Comparison of ENCODE assay signal across 8 cellular contexts in genomic region chr2:97113050-97113881, GRCh38. TPM values are rescaled to one million over a fixed set of nuclear protein-coding genes. Genes with fewer than 3 reads are reported as not detected.
DNase-seq lines count a peak whose midpoint lies in the region; ATAC-seq, FAIRE-seq and TF ChIP-seq lines count a peak whose summit lies in the region.
"Not testable (repeated sequence)": the region's sequence is repeated elsewhere in the genome, so short reads cannot be mapped to it uniquely, and the experiment has no call there.

ANKRD36 (plus strand) TSS chr2:97113153; CDS start chr2:97113740, 587 bp downstream.

- H3K36me3 ChIP-seq in pancreas, stomach: not testable (repeated sequence)

- TF ChIP-seq POLR2A in stomach (IDR thresholded peaks at IDR 0.05): not testable (repeated sequence)

- H3K9me3 Mint-ChIP-seq in activated B cell treated with CpG ODN at 0.5 μM for 24 hours, brain: not testable (repeated sequence)

- not testable (repeated sequence) for H3K4me1 Mint-ChIP-seq in activated B cell treated with CpG ODN at 0.5 μM for 24 hours
- peaks cover 12% of the 10 kb centered on the region for H3K4me1 Mint-ChIP-seq in brain

- H3K4me3 Mint-ChIP-seq in activated B cell treated with CpG ODN at 0.5 μM for 24 hours (peak within 1 kb of the TSS; percentile 97), brain (peak within 1 kb of the TSS; percentile 96 to 100 (median 99))

- ATAC-seq in GM21619 (IDR thresholded peaks at IDR 0.05; ENCODE audit: unreplicated experiment): peak; percentile 89
- ATAC-seq in activated B cell treated with CpG ODN at 0.5 μM for 24 hours (ENCODE audit: low read depth): peak; percentile 93
- ATAC-seq in left ventricle myocardium superior: peak; percentile 96
- peak; percentile 90 to 94 (median 91) for ATAC-seq in pancreas

- H3K27ac ChIP-seq in pancreas (peak within 1 kb of the TSS; percentile 81 to 96 (median 90)), stomach (peak within 1 kb of the TSS; percentile 91 to 98 (median 93))

- in situ Hi-C loops in G401 (cut with HindIII; ENCODE audit: low sequenced_read_pairs): not testable (repeated sequence)

- CTCF ChIA-PET in activated B cell treated with CpG ODN at 0.5 μM for 24 hours (lab: Charles Lee): interaction anchor here (1.2 to 2.2 kb wide), 7 partner anchors 97 to 297 kb away, joined by 3 to 27 read pairs (median 7); partner anchors contain the start of genes ANKRD39 and CNNM3

- not testable (repeated sequence) for H3K9me3 ChIP-seq in pancreas, stomach

- H3K4me3 ChIP-seq in pancreas: peak within 1 kb of the TSS; percentile 55 to 80 (median 61)
- H3K4me3 ChIP-seq in stomach: peak within 1 kb of the TSS; percentile 67 to 81 (median 74)

- H3K4me1 ChIP-seq in pancreas, stomach: not testable (repeated sequence)

- WGBS in pancreas, 2 donors: 0% methylated on average over 37 to 62 of the region's 74 CpGs
- WGBS in stomach, 5 donors: 0 to 2% (median 0%) methylated on average over 1 to 55 of the region's 74 CpGs

- H3K36me3 Mint-ChIP-seq in activated B cell treated with CpG ODN at 0.5 μM for 24 hours (ENCODE audit: low read depth); brain: not testable (repeated sequence)

- not testable (repeated sequence) for TF ChIP-seq EP300 in stomach (IDR thresholded peaks at IDR 0.05)

- TF ChIP-seq CTCF in activated B cell treated with CpG ODN at 0.5 μM for 24 hours (IDR thresholded peaks at IDR 0.05); brain (conservative IDR thresholded peaks at IDR 0.05): not testable (repeated sequence)
- peak; percentile 23 to 62 (median 51) for TF ChIP-seq CTCF in pancreas (IDR thresholded peaks at IDR 0.05)
- peak in 5 of 7 experiments; percentile 30 to 49 (median 43) for TF ChIP-seq CTCF in stomach (IDR thresholded peaks at IDR 0.05)

- intact Hi-C loops in activated B cell treated with CpG ODN at 0.5 μM for 24 hours (cut with micrococcal nuclease): loop anchor here (5.0 to 10.0 kb wide), 4 partner anchors 161 to 582 kb away; partner anchors contain the start of genes KANSL3 and SEMA4C
- intact Hi-C loops in left ventricle myocardium superior (cut with micrococcal nuclease); pancreas (cut with DNase I); stomach (cut with DNase I; ENCODE audit: low total_unique reads): not testable (repeated sequence)

- POLR2A ChIA-PET in activated B cell treated with CpG ODN at 0.5 μM for 24 hours (lab: Charles Lee): interaction anchor here (1.2 to 2.3 kb wide), 3 partner anchors 244 to 352 kb away, joined by 3 to 12 read pairs (median 4); partner anchors contain the start of genes ANKRD39 and CNNM4

- not testable (repeated sequence) for H3K27me3 Mint-ChIP-seq in activated B cell treated with CpG ODN at 0.5 μM for 24 hours
- peaks cover 18% of the 10 kb centered on the region for H3K27me3 Mint-ChIP-seq in brain

- FAIRE-seq in pancreas (lab: Jason Lieb, UNC): not testable (repeated sequence)

- H3K27ac Mint-ChIP-seq in activated B cell treated with CpG ODN at 0.5 μM for 24 hours (peak within 1 kb of the TSS; percentile 90), brain (peak within 1 kb of the TSS; percentile 98 to 100 (median 99))

- DNase-seq in G401 (ENCODE audit: low spot score): peak; percentile 70
- DNase-seq in HS-27A (ENCODE audit: low read depth): peak; percentile 63
- DNase-seq in activated B cell treated with CpG ODN at 0.5 μM for 24 hours: peak; percentile 86
- peak; percentile 92 for DNase-seq in left ventricle myocardium superior
- peak; percentile 81 to 93 (median 89) for DNase-seq in pancreas
- peak; percentile 78 for DNase-seq in stomach

- H3K27me3 ChIP-seq in pancreas, stomach: not testable (repeated sequence)

RNA-seq across cellular contexts. Expression of gene ANKRD36, which starts in this region (rescaled TPM):
- total RNA-seq in G401 (2014; rRNA removed; shearing (Covaris generic)): 13.8 and 20.2 TPM in 2 replicates
- total RNA-seq in activated B cell treated with CpG ODN at 0.5 μM for 24 hours (26.7 and 34.5 TPM in 2 replicates), left ventricle myocardium superior (5.5 TPM), pancreas (10 to 100 TPM in 5 of 6 donors, 1 to 10 TPM in 1; 7.5 to 18.7 (median 11.5) TPM), stomach (100 to 1,000 TPM in 1 of 5 donors, 10 to 100 TPM in 4; 37.9 to 100 (median 60.1) TPM)
- polyA plus RNA-seq in brain (ENCODE audit: insufficient read depth, low read depth, low replicate concordance) (0.78 TPM), pancreas (1 to 10 TPM; 5.5 to 7.5 TPM), stomach (1 to 10 TPM; 1.1 to 2.3 (median 1.4) TPM)

Comparison
In these comparisons a context has a peak if more than half of its experiments do, and no peak if none do; other contexts are left out.
1. Peak in every context shown above with its lines: DNase-seq, ATAC-seq, H3K4me3 ChIP-seq and H3K27ac ChIP-seq.